ENCODE assay signal across 6 cellular contexts in genomic region chr13:28837111-28837510, GRCh38.
"Had no signal": no experiment of that assay in that cellular context is flagged by ENCODE, and none has a peak within 500 bp of the region (broad histone marks: within the 10 kb centered on the region; RNA-seq: fewer than 3 reads in every experiment).

No MANE protein-coding gene starts in this region.

- H3K4me1 Mint-ChIP-seq: H9, IgD-negative memory B cell had no signal

- H2AFZ ChIP-seq: GM23248 had no signal

- DNase-seq: GM23248, GOT3, H9, HCEC 1CT, KG1 had no signal

- H3K27ac Mint-ChIP-seq: H9, IgD-negative memory B cell had no signal

- H3K4me3 Mint-ChIP-seq: H9, IgD-negative memory B cell had no signal

- H3K4me3 ChIP-seq: GM23248 had no signal

- H3K36me3 Mint-ChIP-seq: IgD-negative memory B cell had no signal

- H3K9ac ChIP-seq: GM23248 had no signal

- H3K27ac ChIP-seq: GM23248 had no signal

- H3K9me3 Mint-ChIP-seq: IgD-negative memory B cell had no signal
